Comparison of ENCODE assay signal across 1 cellular context in genomic region chr1:107153033-107153432, GRCh38.
TF ChIP-seq lines count a peak whose summit lies in the region.

No MANE protein-coding gene starts in this region.

TF ChIP-seq in HepG2, 621 proteins besides CTCF, POLR2A, EP300 and RAD21 (continued from another document):
- no peak for TF ChIP-seq SNAPC4 (CRISPR knock-in tag; IDR thresholded peaks at IDR 0.05)
- no peak for TF ChIP-seq NR0B2 (CRISPR knock-in tag; IDR thresholded peaks at IDR 0.05)
- no peak for TF ChIP-seq ZC3H13 (CRISPR knock-in tag; IDR thresholded peaks at IDR 0.05)
- TF ChIP-seq, protein P1, sequence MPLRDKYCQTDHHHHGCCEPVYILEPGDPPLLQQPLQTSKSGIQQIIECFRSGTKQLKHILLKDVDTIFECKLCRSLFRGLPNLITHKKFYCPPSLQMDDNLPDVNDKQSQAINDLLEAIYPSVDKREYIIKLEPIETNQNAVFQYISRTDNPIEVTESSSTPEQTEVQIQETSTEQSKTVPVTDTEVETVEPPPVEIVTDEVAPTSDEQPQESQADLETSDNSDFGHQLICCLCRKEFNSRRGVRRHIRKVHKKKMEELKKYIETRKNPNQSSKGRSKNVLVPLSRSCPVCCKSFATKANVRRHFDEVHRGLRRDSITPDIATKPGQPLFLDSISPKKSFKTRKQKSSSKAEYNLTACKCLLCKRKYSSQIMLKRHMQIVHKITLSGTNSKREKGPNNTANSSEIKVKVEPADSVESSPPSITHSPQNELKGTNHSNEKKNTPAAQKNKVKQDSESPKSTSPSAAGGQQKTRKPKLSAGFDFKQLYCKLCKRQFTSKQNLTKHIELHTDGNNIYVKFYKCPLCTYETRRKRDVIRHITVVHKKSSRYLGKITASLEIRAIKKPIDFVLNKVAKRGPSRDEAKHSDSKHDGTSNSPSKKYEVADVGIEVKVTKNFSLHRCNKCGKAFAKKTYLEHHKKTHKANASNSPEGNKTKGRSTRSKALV (CRISPR knock-in tag; IDR thresholded peaks at IDR 0.05) = no peak
- no peak for TF ChIP-seq SP140L (CRISPR knock-in tag; IDR thresholded peaks at IDR 0.05; ENCODE audit: borderline replicate concordance)
- no peak for TF ChIP-seq PBX2 (CRISPR knock-in tag; IDR thresholded peaks at IDR 0.05)
- TF ChIP-seq, protein P2, sequence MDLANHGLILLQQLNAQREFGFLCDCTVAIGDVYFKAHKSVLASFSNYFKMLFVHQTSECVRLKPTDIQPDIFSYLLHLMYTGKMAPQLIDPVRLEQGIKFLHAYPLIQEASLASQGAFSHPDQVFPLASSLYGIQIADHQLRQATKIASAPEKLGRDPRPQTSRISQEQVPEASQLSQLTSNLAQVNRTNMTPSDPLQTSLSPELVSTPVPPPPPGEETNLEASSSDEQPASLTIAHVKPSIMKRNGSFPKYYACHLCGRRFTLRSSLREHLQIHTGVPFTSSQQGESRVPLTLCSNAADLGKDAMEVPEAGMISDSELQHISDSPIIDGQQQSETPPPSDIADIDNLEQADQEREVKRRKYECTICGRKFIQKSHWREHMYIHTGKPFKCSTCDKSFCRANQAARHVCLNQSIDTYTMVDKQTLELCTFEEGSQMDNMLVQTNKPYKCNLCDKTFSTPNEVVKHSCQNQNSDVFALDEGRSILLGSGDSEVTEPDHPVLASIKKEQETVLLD (CRISPR knock-in tag; IDR thresholded peaks at IDR 0.05; ENCODE audit: low read depth) = no peak
- no peak for TF ChIP-seq RNF2 (conservative IDR thresholded peaks at IDR 0.05; ENCODE audit: low read depth)
- TF ChIP-seq, protein P3, sequence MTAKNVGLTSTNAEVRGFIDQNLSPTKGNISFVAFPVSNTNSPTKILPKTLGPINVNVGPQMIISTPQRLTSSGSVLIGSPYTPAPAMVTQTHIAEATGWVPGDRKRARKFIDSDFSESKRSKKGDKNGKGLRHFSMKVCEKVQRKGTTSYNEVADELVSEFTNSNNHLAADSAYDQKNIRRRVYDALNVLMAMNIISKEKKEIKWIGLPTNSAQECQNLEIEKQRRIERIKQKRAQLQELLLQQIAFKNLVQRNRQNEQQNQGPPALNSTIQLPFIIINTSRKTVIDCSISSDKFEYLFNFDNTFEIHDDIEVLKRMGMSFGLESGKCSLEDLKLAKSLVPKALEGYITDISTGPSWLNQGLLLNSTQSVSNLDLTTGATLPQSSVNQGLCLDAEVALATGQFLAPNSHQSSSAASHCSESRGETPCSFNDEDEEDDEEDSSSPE (CRISPR knock-in tag; IDR thresholded peaks at IDR 0.05) = no peak
